In the genomic region with DNA sequence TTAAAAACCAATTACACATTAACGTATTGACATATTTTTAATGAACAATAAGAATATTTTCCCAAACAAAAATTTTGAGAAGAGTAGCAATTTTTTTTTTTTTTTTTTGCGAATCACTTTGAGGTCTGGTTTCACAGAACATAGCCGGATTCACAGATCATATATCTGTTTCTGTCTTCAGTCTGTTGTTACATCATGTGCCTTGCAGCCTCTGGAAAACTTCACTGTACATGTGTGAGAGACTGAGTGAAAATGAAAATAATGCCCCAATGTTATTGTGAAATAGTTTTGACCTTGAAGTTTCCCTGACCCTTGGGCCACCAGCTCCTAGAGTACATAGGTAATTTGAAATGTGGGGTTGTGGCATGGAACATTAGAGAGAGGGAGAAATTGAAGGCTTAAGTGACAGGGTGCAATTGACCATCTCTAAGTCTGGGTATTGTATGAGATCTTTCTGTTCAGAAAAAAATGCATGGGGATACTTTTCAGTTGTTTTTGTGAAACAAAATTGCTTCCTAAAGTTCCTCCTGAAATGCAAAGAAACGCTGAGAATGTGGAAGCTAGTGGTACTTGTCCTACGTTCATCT, we compare ENCODE assay signal across 1 cellular context.
A peak's percentile ranks its signal among the peaks of the same experiment; 100 is the strongest.
TF ChIP-seq lines count a peak whose summit lies in the region.

No MANE protein-coding gene starts in this region.

TF ChIP-seq in K562, 482 proteins besides CTCF, POLR2A, EP300 and RAD21 (continued from another document):
- TF ChIP-seq DMBX1 (CRISPR knock-in tag; IDR thresholded peaks at IDR 0.05; ENCODE audit: borderline replicate concordance) (peak; percentile 65; the same call in 1 of the 2 replicates), SMARCA5 (IDR thresholded peaks at IDR 0.05) (no peak), HNRNPUL1 (IDR thresholded peaks at IDR 0.05; ENCODE audit: low read length) (no peak), BRCA1 (IDR thresholded peaks at IDR 0.05) (no peak), BRCA1 (CRISPR knock-in tag; IDR thresholded peaks at IDR 0.05) (no peak), TCFL5 (CRISPR knock-in tag; conservative IDR thresholded peaks at IDR 0.05) (no peak), ZNF76 (CRISPR knock-in tag; IDR thresholded peaks at IDR 0.05; ENCODE audit: borderline replicate concordance) (no peak), PATZ1 (CRISPR knock-in tag; IDR thresholded peaks at IDR 0.05; ENCODE audit: borderline replicate concordance) (no peak), PTTG1 (tag; IDR thresholded peaks at IDR 0.05; ENCODE audit: low read depth) (0 out of 2 replicates have a peak, but pooled peaks have one; percentile 23), SIX5 (IDR thresholded peaks at IDR 0.05; ENCODE audit: borderline replicate concordance in 1 of 2, insufficient read depth in 1 of 2, low read depth in 1 of 2, low read length in 2 of 2) (no peak), GTF2B (IDR thresholded peaks at IDR 0.05; ENCODE audit: extremely low read depth, insufficient read length) (no peak), ILF3 (IDR thresholded peaks at IDR 0.05; ENCODE audit: borderline replicate concordance) (no peak), ZBED1 (IDR thresholded peaks at IDR 0.05) (no peak), CREB1 (IDR thresholded peaks at IDR 0.05) (no peak), CREB1 (CRISPR knock-in tag; IDR thresholded peaks at IDR 0.05) (no peak), ZNF324 (CRISPR knock-in tag; IDR thresholded peaks at IDR 0.05) (no peak), SP1 (CRISPR knock-in tag; IDR thresholded peaks at IDR 0.05) (no peak), IFI16 (CRISPR knock-in tag; IDR thresholded peaks at IDR 0.05) (no peak), ILK (tag; IDR thresholded peaks at IDR 0.05; ENCODE audit: borderline replicate concordance, low read depth) (no peak), KLF6 (CRISPR knock-in tag; IDR thresholded peaks at IDR 0.05; ENCODE audit: borderline replicate concordance) (peak; percentile 83), NR2C1 (IDR thresholded peaks at IDR 0.05) (0 out of 2 replicates have a peak, but pooled peaks have one; percentile 10), NR2C1 (tag; IDR thresholded peaks at IDR 0.05) (peak; percentile 78), SMARCE1 (IDR thresholded peaks at IDR 0.05) (no peak; the same call in 1 of the 2 replicates)
- TF ChIP-seq, protein P1, sequence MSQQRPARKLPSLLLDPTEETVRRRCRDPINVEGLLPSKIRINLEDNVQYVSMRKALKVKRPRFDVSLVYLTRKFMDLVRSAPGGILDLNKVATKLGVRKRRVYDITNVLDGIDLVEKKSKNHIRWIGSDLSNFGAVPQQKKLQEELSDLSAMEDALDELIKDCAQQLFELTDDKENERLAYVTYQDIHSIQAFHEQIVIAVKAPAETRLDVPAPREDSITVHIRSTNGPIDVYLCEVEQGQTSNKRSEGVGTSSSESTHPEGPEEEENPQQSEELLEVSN (IDR thresholded peaks at IDR 0.05; ENCODE audit: borderline replicate concordance in 1 of 2, extremely low read depth in 1 of 2, insufficient read depth in 1 of 2, insufficient read length in 1 of 2, low read depth in 1 of 2, low read length in 1 of 2, poor library complexity in 1 of 2, severe bottlenecking in 1 of 2), result no peak
- TF ChIP-seq, protein P2, sequence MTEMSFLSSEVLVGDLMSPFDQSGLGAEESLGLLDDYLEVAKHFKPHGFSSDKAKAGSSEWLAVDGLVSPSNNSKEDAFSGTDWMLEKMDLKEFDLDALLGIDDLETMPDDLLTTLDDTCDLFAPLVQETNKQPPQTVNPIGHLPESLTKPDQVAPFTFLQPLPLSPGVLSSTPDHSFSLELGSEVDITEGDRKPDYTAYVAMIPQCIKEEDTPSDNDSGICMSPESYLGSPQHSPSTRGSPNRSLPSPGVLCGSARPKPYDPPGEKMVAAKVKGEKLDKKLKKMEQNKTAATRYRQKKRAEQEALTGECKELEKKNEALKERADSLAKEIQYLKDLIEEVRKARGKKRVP (CRISPR knock-in tag; IDR thresholded peaks at IDR 0.05), result peak; percentile 95
TF ChIP-seq in K562: peak in this region for 54.
